8 cellular contexts compared by ENCODE assay signal in the genomic region with DNA sequence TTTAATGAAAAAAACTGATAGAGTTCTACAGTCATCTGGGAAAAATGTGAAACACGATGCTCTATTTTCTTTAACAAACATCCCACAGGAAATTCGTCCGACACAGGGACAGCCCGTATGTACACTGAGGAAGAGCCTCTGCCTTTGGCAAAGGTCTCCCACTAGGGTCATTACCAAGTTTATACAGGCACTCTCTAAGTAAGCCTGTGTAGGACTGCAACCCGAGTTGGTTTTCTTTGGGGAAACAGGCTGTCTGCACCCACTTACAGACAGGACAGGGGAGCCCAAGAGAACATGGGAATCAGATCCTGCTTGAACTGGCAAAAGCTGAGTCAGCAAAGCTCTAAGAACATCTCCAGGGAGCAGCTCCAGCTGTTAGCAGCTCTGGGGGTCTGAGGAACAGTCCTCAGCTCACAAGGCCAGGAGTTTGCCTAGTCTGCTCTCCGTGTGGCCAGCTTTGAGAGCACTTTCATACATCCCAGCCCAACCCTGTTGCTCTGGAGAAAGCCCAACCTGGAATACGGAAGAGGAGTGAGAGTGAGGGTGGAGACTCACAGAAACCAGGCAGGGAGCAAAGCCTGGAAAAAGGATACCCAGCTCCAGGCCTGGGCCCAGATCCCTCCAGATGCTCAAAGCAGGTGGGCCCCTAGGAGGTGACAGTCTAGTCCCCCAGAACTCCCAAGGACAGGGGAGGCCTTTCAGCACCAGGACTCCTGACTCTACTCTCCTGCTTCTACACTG. TPM values are rescaled to one million over a fixed set of nuclear protein-coding genes. Genes with fewer than 3 reads are reported as not detected.
DNase-seq lines count a peak whose midpoint lies in the region; ATAC-seq and TF ChIP-seq lines count a peak whose summit lies in the region.

No MANE protein-coding gene starts in this region.

- intact Hi-C loops in colonic mucosa (cut with DNase I): no loop called here

- TF ChIP-seq CTCF in colonic mucosa (IDR thresholded peaks at IDR 0.05) (no peak), liver (IDR thresholded peaks at IDR 0.05; ENCODE audit: low read depth, low read length, missing input control) (no peak)

- ATAC-seq in HG03521 (IDR thresholded peaks at IDR 0.05; ENCODE audit: unreplicated experiment) (no peak), GM18870 (IDR thresholded peaks at IDR 0.05; ENCODE audit: unreplicated experiment) (no peak)

- TF ChIP-seq RAD21 in liver (IDR thresholded peaks at IDR 0.05): no peak

- no peaks in the 10 kb centered on the region for H3K36me3 ChIP-seq in colonic mucosa
- H3K36me3 ChIP-seq in liver (ENCODE audit: control insufficient read depth in 4 of 4, insufficient read depth in 3 of 4, low read depth in 1 of 4, low read length in 3 of 4): no peaks in the 10 kb centered on the region

- 9% methylated on average over 7 of the region's 7 CpGs for WGBS in liver

- H3K27ac ChIP-seq in colonic mucosa (peak overlapping the region; percentile 93), liver (ENCODE audit: low read depth in 1 of 2, low read length in 2 of 2) (peak overlapping the region; percentile 78 to 90), temporal lobe (ENCODE audit: low read depth, low read length) (peak overlapping the region; percentile 52)

- H3K27me3 ChIP-seq in colonic mucosa (no peaks in the 10 kb centered on the region), liver (ENCODE audit: control insufficient read depth in 4 of 4, insufficient read depth in 4 of 4, low read length in 3 of 4) (no peaks in the 10 kb centered on the region)

- H3K9ac ChIP-seq in colonic mucosa (ENCODE audit: low read depth in 2 of 2, low read length in 2 of 2): peak overlapping the region; percentile 70 to 97
- peak overlapping the region; percentile 84 to 90 for H3K9ac ChIP-seq in liver (ENCODE audit: low read depth in 1 of 2, low read length in 2 of 2)

- peak overlapping the region; percentile 97 for H3K4me3 ChIP-seq in colonic mucosa
- peak overlapping the region; percentile 80 to 90 (median 85) for H3K4me3 ChIP-seq in liver (ENCODE audit: low read depth in 1 of 3, low read length in 3 of 3)

- DNase-seq in SHP77 (lab: John Stamatoyannopoulos, UW) (peak; percentile 13 to 29), SHP77 treated with DMSO at 0.1 percent for 48 hours (lab: John Stamatoyannopoulos, UW) (no peak), NCI-H69 (lab: John Stamatoyannopoulos, UW) (peak; percentile 68), colonic mucosa (peak; percentile 84)

- H3K9me3 ChIP-seq in colonic mucosa (no peaks in the 10 kb centered on the region), liver (ENCODE audit: control insufficient read depth in 4 of 4, low read length in 3 of 4) (no peaks in the 10 kb centered on the region)

- H3K4me1 ChIP-seq in colonic mucosa: peaks cover 4% of the 10 kb centered on the region
- H3K4me1 ChIP-seq in liver (ENCODE audit: control insufficient read depth in 4 of 4, insufficient read depth in 4 of 4, low read length in 3 of 4): peaks cover 1 to 33% (median 16%) of the 10 kb centered on the region in 4 donors

TF ChIP-seq in liver, 16 proteins besides CTCF, POLR2A, EP300 and RAD21:
- TF ChIP-seq HNF4G (IDR thresholded peaks at IDR 0.05) (no peak), NR2F2 (IDR thresholded peaks at IDR 0.05) (peak; percentile 44), JUND (IDR thresholded peaks at IDR 0.05) (no peak), YY1 (IDR thresholded peaks at IDR 0.05) (peak; percentile 2), TAF1 (conservative IDR thresholded peaks at IDR 0.05) (peak; percentile 57)
- TF ChIP-seq, protein P1, sequence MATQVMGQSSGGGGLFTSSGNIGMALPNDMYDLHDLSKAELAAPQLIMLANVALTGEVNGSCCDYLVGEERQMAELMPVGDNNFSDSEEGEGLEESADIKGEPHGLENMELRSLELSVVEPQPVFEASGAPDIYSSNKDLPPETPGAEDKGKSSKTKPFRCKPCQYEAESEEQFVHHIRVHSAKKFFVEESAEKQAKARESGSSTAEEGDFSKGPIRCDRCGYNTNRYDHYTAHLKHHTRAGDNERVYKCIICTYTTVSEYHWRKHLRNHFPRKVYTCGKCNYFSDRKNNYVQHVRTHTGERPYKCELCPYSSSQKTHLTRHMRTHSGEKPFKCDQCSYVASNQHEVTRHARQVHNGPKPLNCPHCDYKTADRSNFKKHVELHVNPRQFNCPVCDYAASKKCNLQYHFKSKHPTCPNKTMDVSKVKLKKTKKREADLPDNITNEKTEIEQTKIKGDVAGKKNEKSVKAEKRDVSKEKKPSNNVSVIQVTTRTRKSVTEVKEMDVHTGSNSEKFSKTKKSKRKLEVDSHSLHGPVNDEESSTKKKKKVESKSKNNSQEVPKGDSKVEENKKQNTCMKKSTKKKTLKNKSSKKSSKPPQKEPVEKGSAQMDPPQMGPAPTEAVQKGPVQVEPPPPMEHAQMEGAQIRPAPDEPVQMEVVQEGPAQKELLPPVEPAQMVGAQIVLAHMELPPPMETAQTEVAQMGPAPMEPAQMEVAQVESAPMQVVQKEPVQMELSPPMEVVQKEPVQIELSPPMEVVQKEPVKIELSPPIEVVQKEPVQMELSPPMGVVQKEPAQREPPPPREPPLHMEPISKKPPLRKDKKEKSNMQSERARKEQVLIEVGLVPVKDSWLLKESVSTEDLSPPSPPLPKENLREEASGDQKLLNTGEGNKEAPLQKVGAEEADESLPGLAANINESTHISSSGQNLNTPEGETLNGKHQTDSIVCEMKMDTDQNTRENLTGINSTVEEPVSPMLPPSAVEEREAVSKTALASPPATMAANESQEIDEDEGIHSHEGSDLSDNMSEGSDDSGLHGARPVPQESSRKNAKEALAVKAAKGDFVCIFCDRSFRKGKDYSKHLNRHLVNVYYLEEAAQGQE (IDR thresholded peaks at IDR 0.05): peak; percentile 26

RNA-seq across cellular contexts. Expression of a gene that starts 1.9 kb away (rescaled TPM):
- total RNA-seq in colonic mucosa (10 to 100 TPM; 35.9 to 49.1 TPM), liver (100 to 1,000 TPM in 1 of 2 donors, 1 to 10 TPM in 1; 8.4 to 119 TPM), temporal lobe (10.1 TPM)
- 10 to 100 TPM; 18.7 to 25.2 TPM for polyA plus RNA-seq in liver

RNA-seq across cellular contexts. Expression of a gene that starts 16.7 kb away (rescaled TPM):
- total RNA-seq in colonic mucosa (1 to 10 TPM in 1 of 2 donors, under 1 TPM in 1; 0.58 to 1.6 TPM), liver (not detected), temporal lobe (not detected)
- not detected for polyA plus RNA-seq in liver

RNA-seq across cellular contexts. Expression of a gene that starts 55.6 kb away (rescaled TPM):
- 10 to 100 TPM in 1 of 2 donors, 1 to 10 TPM in 1; 6.8 to 14.6 TPM for total RNA-seq in colonic mucosa
- 1 to 10 TPM in 1 of 2 donors, under 1 TPM in 1; 0.25 to 2.2 TPM for total RNA-seq in liver
- polyA plus RNA-seq in liver: under 1 TPM; 0.36 to 0.70 TPM
- 23.6 TPM for total RNA-seq in temporal lobe
